In genomic region chr3:149555941-149556340, GRCh38 we compare ENCODE assay signal across 1 cellular context.
TF ChIP-seq lines count a peak whose summit lies in the region.

No MANE protein-coding gene starts in this region.

TF ChIP-seq in HepG2, 621 proteins besides CTCF, POLR2A, EP300 and RAD21 (continued from another document):
- no peak for TF ChIP-seq MBNL3 (CRISPR knock-in tag; conservative IDR thresholded peaks at IDR 0.05)
TF ChIP-seq in HepG2: peak in this region for 0.
